Comparison of ENCODE assay signal across 9 cellular contexts in the genomic region with DNA sequence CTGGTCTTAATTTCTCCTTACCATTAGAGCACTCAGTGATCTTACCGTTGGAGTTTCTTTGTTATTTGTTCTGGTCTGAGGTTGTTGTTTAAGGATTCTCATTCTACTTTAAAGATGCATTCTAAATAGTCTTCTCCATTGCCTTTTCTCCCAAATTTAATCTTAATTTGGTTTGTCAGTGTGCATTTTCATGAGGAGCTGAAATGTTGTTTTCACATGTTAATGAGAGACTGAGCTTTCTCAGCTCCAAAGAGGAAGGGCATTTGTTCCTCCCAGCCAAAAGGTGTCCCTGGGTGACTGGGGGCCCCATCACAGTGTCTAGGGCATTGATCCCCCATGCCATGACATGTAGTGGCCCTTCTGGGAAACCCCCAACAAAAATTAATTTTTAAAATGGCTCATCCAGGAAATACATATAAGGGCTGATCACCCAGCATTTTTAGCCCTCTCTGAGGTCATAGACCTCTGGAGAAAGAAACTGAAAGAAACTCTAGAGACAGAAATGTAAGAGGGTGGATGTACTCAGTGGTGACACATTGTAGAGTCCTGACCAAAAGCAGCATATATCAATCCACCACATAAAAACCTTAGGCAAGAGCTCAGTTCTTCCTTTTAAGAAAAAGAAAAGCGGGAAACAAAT.
DNase-seq lines count a peak whose midpoint lies in the region; ATAC-seq and TF ChIP-seq lines count a peak whose summit lies in the region.
"Had no signal": no experiment of that assay in that cellular context is flagged by ENCODE, and none has a peak within 500 bp of the region (broad histone marks: within the 10 kb centered on the region; RNA-seq: fewer than 3 reads in every experiment).

No MANE protein-coding gene starts in this region.

- no peaks in the 10 kb centered on the region for H3K36me3 ChIP-seq in adipocyte (ENCODE audit: control insufficient read depth, insufficient read depth, low read length, severe bottlenecking)
- H3K36me3 ChIP-seq in vagina = no peaks in the 10 kb centered on the region
- H3K36me3 ChIP-seq: BLaER1 had no signal

- intact Hi-C loops in head of caudate nucleus (cut with DNase I) = no loop called here
- intact Hi-C loops in vagina (cut with DNase I) = no loop called here

- H3K9me3 ChIP-seq in adipocyte (ENCODE audit: control insufficient read depth, low read length) (peaks cover 4% of the 10 kb centered on the region), vagina (no peaks in the 10 kb centered on the region)

- TF ChIP-seq CTCF in vagina (IDR thresholded peaks at IDR 0.05) = no peak

- H3K27ac ChIP-seq in vagina = no peak overlapping the region
- H3K27ac ChIP-seq: BLaER1 had no signal

- no peak overlapping the region for H3K9ac ChIP-seq in adipocyte (ENCODE audit: low read length)
- H3K9ac ChIP-seq: BLaER1 had no signal

- H3K27me3 ChIP-seq in adipocyte (replicated peaks; ENCODE audit: control insufficient read depth, insufficient read depth, low read length) (no peaks in the 10 kb centered on the region), vagina (no peaks in the 10 kb centered on the region)
- H3K27me3 ChIP-seq: BLaER1 had no signal

- no peak for TF ChIP-seq POLR2A in vagina (IDR thresholded peaks at IDR 0.05)

- H3K4me3 ChIP-seq in adipocyte (ENCODE audit: low read length) (no peak overlapping the region), vagina (no peak overlapping the region)
- H3K4me3 ChIP-seq: BLaER1 had no signal

- H3K4me1 ChIP-seq in adipocyte (ENCODE audit: control insufficient read depth, insufficient read depth, low read length) = peaks cover 3% of the 10 kb centered on the region
- no peaks in the 10 kb centered on the region for H3K4me1 ChIP-seq in vagina
- H3K4me1 ChIP-seq: BLaER1 had no signal

- peak; percentile 74 for DNase-seq in EL
- peak; percentile 43 for DNase-seq in adipocyte (ENCODE audit: low read depth)
- no peak for DNase-seq in head of caudate nucleus
- no peak for DNase-seq in vagina (ENCODE audit: extremely low spot score in 2 of 2)
- DNase-seq in stimulated activated CD4-positive, alpha-beta T cell treated with anti-CD3 and anti-CD28 coated beads, Interleukin-4, amount 100 ng/mL, for 24 hours = no peak
- no peak for DNase-seq in HEK293T (ENCODE audit: extremely low spot score)

- CTCF ChIA-PET in HEK293T (lab: Yijun Ruan, JAX) = no interaction called here

- POLR2A ChIA-PET in HEK293T (lab: Yijun Ruan, JAX) = no interaction called here

- peak; percentile 97 for ATAC-seq in GM19438 (IDR thresholded peaks at IDR 0.05; ENCODE audit: low read depth, unreplicated experiment)
- peak; percentile 88 for ATAC-seq in HG03045 (IDR thresholded peaks at IDR 0.05; ENCODE audit: unreplicated experiment)

TF ChIP-seq in HEK293T, 16 proteins besides CTCF, POLR2A, EP300 and RAD21:
- TF ChIP-seq LEF1 (IDR thresholded peaks at IDR 0.05; ENCODE audit: borderline replicate concordance) (no peak), ELF4 (IDR thresholded peaks at IDR 0.05) (no peak), CTBP1 (IDR thresholded peaks at IDR 0.05; ENCODE audit: borderline replicate concordance) (no peak)
- TF ChIP-seq, protein P1, sequence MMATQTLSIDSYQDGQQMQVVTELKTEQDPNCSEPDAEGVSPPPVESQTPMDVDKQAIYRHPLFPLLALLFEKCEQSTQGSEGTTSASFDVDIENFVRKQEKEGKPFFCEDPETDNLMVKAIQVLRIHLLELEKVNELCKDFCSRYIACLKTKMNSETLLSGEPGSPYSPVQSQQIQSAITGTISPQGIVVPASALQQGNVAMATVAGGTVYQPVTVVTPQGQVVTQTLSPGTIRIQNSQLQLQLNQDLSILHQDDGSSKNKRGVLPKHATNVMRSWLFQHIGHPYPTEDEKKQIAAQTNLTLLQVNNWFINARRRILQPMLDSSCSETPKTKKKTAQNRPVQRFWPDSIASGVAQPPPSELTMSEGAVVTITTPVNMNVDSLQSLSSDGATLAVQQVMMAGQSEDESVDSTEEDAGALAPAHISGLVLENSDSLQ (IDR thresholded peaks at IDR 0.05) = no peak

Comparison
In these comparisons a context has a peak if more than half of its experiments do, and no peak if none do; other contexts are left out.
1. DNase-seq: peak in EL (single experiment) and adipocyte (single experiment); none in head of caudate nucleus (0 of 42), vagina (0 of 2), stimulated activated CD4-positive, alpha-beta T cell treated with anti-CD3 and anti-CD28 coated beads, Interleukin-4, amount 100 ng/mL, for 24 hours (single experiment) and HEK293T (single experiment).